ENCODE assay signal across 1 cellular context in the genomic region with DNA sequence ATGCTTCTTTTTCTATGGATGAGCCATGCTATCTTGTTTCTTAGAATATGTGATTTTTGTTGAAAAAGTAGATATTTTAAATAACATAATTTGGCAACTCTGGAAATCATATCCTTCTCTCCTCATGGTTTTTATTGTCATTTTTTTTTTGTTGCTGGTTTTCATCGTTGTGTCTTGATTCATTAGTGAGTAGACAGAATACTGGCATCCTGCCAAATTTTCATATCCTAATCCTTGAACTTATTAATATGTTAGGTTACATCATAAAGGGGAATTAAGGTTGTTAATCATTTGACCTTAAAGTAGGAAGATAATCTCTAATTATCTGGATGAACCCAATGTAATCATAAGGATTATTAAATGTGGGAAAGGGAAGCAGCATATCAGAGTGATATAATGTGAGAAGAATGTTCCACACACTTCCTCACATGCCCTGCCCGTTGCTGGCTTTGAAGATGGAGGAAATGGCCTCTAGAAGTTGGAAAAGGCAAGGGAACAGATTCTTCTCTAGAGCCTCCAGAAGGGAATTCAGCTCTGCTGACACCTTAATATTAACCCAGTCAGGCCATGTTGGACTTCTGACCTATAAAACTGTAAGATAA.
TF ChIP-seq lines count a peak whose summit lies in the region.

No MANE protein-coding gene starts in this region.

TF ChIP-seq in SK-N-SH, 30 proteins besides CTCF, POLR2A, EP300 and RAD21 (continued from another document):
- TF ChIP-seq, protein P1, sequence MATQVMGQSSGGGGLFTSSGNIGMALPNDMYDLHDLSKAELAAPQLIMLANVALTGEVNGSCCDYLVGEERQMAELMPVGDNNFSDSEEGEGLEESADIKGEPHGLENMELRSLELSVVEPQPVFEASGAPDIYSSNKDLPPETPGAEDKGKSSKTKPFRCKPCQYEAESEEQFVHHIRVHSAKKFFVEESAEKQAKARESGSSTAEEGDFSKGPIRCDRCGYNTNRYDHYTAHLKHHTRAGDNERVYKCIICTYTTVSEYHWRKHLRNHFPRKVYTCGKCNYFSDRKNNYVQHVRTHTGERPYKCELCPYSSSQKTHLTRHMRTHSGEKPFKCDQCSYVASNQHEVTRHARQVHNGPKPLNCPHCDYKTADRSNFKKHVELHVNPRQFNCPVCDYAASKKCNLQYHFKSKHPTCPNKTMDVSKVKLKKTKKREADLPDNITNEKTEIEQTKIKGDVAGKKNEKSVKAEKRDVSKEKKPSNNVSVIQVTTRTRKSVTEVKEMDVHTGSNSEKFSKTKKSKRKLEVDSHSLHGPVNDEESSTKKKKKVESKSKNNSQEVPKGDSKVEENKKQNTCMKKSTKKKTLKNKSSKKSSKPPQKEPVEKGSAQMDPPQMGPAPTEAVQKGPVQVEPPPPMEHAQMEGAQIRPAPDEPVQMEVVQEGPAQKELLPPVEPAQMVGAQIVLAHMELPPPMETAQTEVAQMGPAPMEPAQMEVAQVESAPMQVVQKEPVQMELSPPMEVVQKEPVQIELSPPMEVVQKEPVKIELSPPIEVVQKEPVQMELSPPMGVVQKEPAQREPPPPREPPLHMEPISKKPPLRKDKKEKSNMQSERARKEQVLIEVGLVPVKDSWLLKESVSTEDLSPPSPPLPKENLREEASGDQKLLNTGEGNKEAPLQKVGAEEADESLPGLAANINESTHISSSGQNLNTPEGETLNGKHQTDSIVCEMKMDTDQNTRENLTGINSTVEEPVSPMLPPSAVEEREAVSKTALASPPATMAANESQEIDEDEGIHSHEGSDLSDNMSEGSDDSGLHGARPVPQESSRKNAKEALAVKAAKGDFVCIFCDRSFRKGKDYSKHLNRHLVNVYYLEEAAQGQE (IDR thresholded peaks at IDR 0.05; ENCODE audit: low read depth, low read length): no peak
- TF ChIP-seq, protein P2, sequence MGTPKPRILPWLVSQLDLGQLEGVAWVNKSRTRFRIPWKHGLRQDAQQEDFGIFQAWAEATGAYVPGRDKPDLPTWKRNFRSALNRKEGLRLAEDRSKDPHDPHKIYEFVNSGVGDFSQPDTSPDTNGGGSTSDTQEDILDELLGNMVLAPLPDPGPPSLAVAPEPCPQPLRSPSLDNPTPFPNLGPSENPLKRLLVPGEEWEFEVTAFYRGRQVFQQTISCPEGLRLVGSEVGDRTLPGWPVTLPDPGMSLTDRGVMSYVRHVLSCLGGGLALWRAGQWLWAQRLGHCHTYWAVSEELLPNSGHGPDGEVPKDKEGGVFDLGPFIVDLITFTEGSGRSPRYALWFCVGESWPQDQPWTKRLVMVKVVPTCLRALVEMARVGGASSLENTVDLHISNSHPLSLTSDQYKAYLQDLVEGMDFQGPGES (IDR thresholded peaks at IDR 0.05; ENCODE audit: low read depth, low read length): no peak
